In genomic region chr7:78175744-78176143, GRCh38 we compare ENCODE assay signal across 15 cellular contexts.
DNase-seq lines count a peak whose midpoint lies in the region; ATAC-seq and TF ChIP-seq lines count a peak whose summit lies in the region.
"Had no signal": no experiment of that assay in that cellular context is flagged by ENCODE, and none has a peak within 500 bp of the region (broad histone marks: within the 10 kb centered on the region; RNA-seq: fewer than 3 reads in every experiment).

No MANE protein-coding gene starts in this region.

- H3K27ac ChIP-seq in fibroblast of lung (ENCODE audit: insufficient read depth, low read length): no peak overlapping the region
- H3K27ac ChIP-seq in testis: peak overlapping the region; percentile 44 to 74
- H3K27ac ChIP-seq in aorta (ENCODE audit: low read depth in 1 of 2, low read length in 2 of 2): peak overlapping the region; percentile 90 to 96
- H3K27ac ChIP-seq: 22Rv1; BLaER1 treated with 17β-estradiol and CSF1 and Interleukin-3, amounts not matched to agents 10 nM and 100 nM; HL-60 had no signal

- no peaks in the 10 kb centered on the region for H3K79me2 ChIP-seq in fibroblast of lung (ENCODE audit: control insufficient read depth, insufficient read depth, low read length)

- H3K27me3 ChIP-seq in fibroblast of lung (ENCODE audit: control insufficient read depth, insufficient read depth, low read length) (no peaks in the 10 kb centered on the region), testis (no peaks in the 10 kb centered on the region), aorta (ENCODE audit: control insufficient read depth in 1 of 2, insufficient read depth in 2 of 2, low read length in 1 of 2) (no peaks in the 10 kb centered on the region)
- H3K27me3 ChIP-seq: BLaER1 treated with 17β-estradiol and CSF1 and Interleukin-3, amounts not matched to agents 10 nM and 100 nM had no signal

- H3K9me3 ChIP-seq in fibroblast of lung (ENCODE audit: control insufficient read depth, insufficient read depth, low read depth, low read length) (no peaks in the 10 kb centered on the region), testis (no peaks in the 10 kb centered on the region), aorta (ENCODE audit: control insufficient read depth, low read length) (no peaks in the 10 kb centered on the region)
- H3K9me3 ChIP-seq: BLaER1 treated with 17β-estradiol and CSF1 and Interleukin-3, amounts not matched to agents 10 nM and 100 nM had no signal

- TF ChIP-seq CTCF in fibroblast of lung (conservative IDR thresholded peaks at IDR 0.05 in 1 of 2, IDR thresholded peaks at IDR 0.05 in 1 of 2; ENCODE audit: low read depth in 1 of 2, low read length in 2 of 2): no peak
- no peak for TF ChIP-seq CTCF in testis (IDR thresholded peaks at IDR 0.05)

- no peak overlapping the region for H3K4me3 ChIP-seq in fibroblast of lung (replicated peaks in 1 of 4; ENCODE audit: control extremely low read depth in 1 of 4, insufficient read depth in 1 of 4, low read depth in 3 of 4, low read length in 4 of 4)
- no peak overlapping the region for H3K4me3 ChIP-seq in testis
- H3K4me3 ChIP-seq in aorta (ENCODE audit: low read length in 2 of 2): no peak overlapping the region
- H3K4me3 ChIP-seq: BLaER1 treated with 17β-estradiol and CSF1 and Interleukin-3, amounts not matched to agents 10 nM and 100 nM had no signal

- peak; percentile 42 for ATAC-seq in aorta (ENCODE audit: low FRiP score)
- no peak for ATAC-seq in HG03571 (IDR thresholded peaks at IDR 0.05; ENCODE audit: unreplicated experiment)
- ATAC-seq in GM21390 (IDR thresholded peaks at IDR 0.05; ENCODE audit: unreplicated experiment): no peak
- ATAC-seq in HG03025 (IDR thresholded peaks at IDR 0.05; ENCODE audit: low FRiP score, unreplicated experiment): no peak
- ATAC-seq: HCT116 had no signal

- H3K9ac ChIP-seq in fibroblast of lung (ENCODE audit: insufficient read depth, low read length): no peak overlapping the region
- H3K9ac ChIP-seq: BLaER1 treated with 17β-estradiol and CSF1 and Interleukin-3, amounts not matched to agents 10 nM and 100 nM had no signal

- no peak overlapping the region for H2AFZ ChIP-seq in fibroblast of lung (ENCODE audit: low read length)

- intact Hi-C loops in testis (cut with DNase I; ENCODE audit: low total_unique reads) (no loop called here), aorta (cut with DNase I) (no loop called here)

- H3K36me3 ChIP-seq in fibroblast of lung (ENCODE audit: control insufficient read depth, insufficient read depth, low read length): no peaks in the 10 kb centered on the region
- no peaks in the 10 kb centered on the region for H3K36me3 ChIP-seq in testis (ENCODE audit: low read depth, missing control alignments)
- no peaks in the 10 kb centered on the region for H3K36me3 ChIP-seq in aorta (ENCODE audit: control insufficient read depth in 1 of 2, insufficient read depth in 2 of 2, low read length in 1 of 2)
- H3K36me3 ChIP-seq: BLaER1 treated with 17β-estradiol and CSF1 and Interleukin-3, amounts not matched to agents 10 nM and 100 nM had no signal

- peak; percentile 17 for DNase-seq in NCI-H2227 (lab: John Stamatoyannopoulos, UW; ENCODE audit: unreplicated experiment)
- no peak for DNase-seq in NCI-H2227 treated with DMSO at 0.1 percent for 48 hours (lab: John Stamatoyannopoulos, UW)
- DNase-seq in fibroblast of lung (ENCODE audit: low read depth in 2 of 2): no peak
- no peak for DNase-seq in testis
- DNase-seq in aorta: no peak
- DNase-seq: CD4-positive, CD25-positive, alpha-beta regulatory T cell; DMS53; GF-D8 had no signal

- 27 to 29% methylated on average over 7 of the region's 7 CpGs for WGBS in testis, 2 donors
- WGBS in aorta, 2 donors: 5 to 6% methylated on average over 7 of the region's 7 CpGs

- TF ChIP-seq POLR2A in testis (IDR thresholded peaks at IDR 0.05): no peak

- H3K4me1 ChIP-seq in fibroblast of lung (ENCODE audit: control insufficient read depth, extremely low read depth, insufficient read depth, low read length) (no peaks in the 10 kb centered on the region), testis (peaks cover 13% of the 10 kb centered on the region), aorta (ENCODE audit: control insufficient read depth in 1 of 2, insufficient read depth in 2 of 2, low read length in 2 of 2) (peaks cover 8 to 17% of the 10 kb centered on the region in 2 donors)

- peak overlapping the region; percentile 25 for H3K4me2 ChIP-seq in fibroblast of lung (ENCODE audit: extremely low read depth, insufficient read depth, low read length)
- H3K4me2 ChIP-seq: BLaER1 treated with 17β-estradiol and CSF1 and Interleukin-3, amounts not matched to agents 10 nM and 100 nM had no signal

- no peaks in the 10 kb centered on the region for H4K20me1 ChIP-seq in fibroblast of lung (ENCODE audit: control insufficient read depth, extremely low read depth, insufficient read depth, low read length)
- H4K20me1 ChIP-seq: BLaER1 treated with 17β-estradiol and CSF1 and Interleukin-3, amounts not matched to agents 10 nM and 100 nM had no signal
